In the genomic region with DNA sequence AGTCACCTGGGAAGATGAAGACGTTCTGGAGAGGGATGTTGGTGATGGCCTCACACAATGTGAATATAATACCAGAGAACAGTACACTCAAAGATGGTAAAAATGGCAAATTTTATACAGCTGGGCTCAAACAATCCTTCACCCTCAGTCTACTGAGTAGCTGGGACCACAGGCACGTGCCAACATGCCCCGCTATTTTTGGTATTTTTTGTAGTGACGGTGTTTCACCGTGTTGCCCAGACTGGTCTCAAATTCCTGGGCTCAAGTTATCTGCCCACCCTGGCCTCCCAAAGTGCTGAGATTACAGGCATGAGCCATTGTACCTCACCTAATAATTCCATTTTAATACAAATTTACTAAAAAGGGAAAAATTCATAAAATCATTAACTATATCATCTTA, we compare ENCODE assay signal across 30 cellular contexts.
"Had no signal": no experiment of that assay in that cellular context is flagged by ENCODE, and none has a peak within 500 bp of the region (broad histone marks: within the 10 kb centered on the region; RNA-seq: fewer than 3 reads in every experiment).

No MANE protein-coding gene starts in this region.

- H3K4me1 ChIP-seq: ascending aorta had no signal

- ATAC-seq: activated CD4-positive, alpha-beta T cell treated with anti-CD3 and anti-CD28 coated beads for 36 hours; activated CD4-positive, CD25-positive, alpha-beta regulatory T cell treated with anti-CD3 and anti-CD28 coated beads, Interleukin-2, amount 50 U/mL, for 24 hours; activated CD8-positive, alpha-beta memory T cell treated with anti-CD3 and anti-CD28 coated beads, Interleukin-2, amount 10 ng/mL, durations not matched to agents 7 days and 5 days; activated CD8-positive, alpha-beta T cell treated with anti-CD3 and anti-CD28 coated beads, Interleukin-2, amount 10 ng/mL, durations not matched to agents 7 days and 5 days; activated naive CD8-positive, alpha-beta T cell treated with anti-CD3 and anti-CD28 coated beads, Interleukin-2, amount 50 U/mL, for 24 hours had no signal

- H3K36me3 ChIP-seq: ascending aorta had no signal

- H3K27me3 ChIP-seq: ascending aorta had no signal

- DNase-seq: activated CD4-positive, alpha-beta memory T cell treated with anti-CD3 and anti-CD28 coated beads, Interleukin-2, amount 10 ng/mL, durations not matched to agents 7 days and 5 days; activated CD4-positive, alpha-beta T cell treated with anti-CD3 and anti-CD28 coated beads for 1 hour; activated CD4-positive, alpha-beta T cell treated with anti-CD3 and anti-CD28 coated beads for 36 hours; activated CD4-positive, alpha-beta T cell treated with anti-CD3 and anti-CD28 coated beads for 48 hours; activated CD4-positive, alpha-beta T cell treated with anti-CD3 and anti-CD28 coated beads, Interleukin-2, amount 10 ng/mL, durations not matched to agents 7 days and 5 days; activated CD4-positive, alpha-beta T cell treated with anti-CD3 and anti-CD28 coated beads, Interleukin-2, amount 50 U/mL, for 48 hours; activated CD4-positive, CD25-positive, alpha-beta regulatory T cell; activated CD8-positive, alpha-beta memory T cell treated with anti-CD3 and anti-CD28 coated beads for 24 hours; activated CD8-positive, alpha-beta memory T cell treated with anti-CD3 and anti-CD28 coated beads, Interleukin-2, amount 10 ng/mL, durations not matched to agents 7 days and 5 days; activated CD8-positive, alpha-beta memory T cell treated with anti-CD3 and anti-CD28 coated beads, Interleukin-2, amount 50 U/mL, for 48 hours; activated CD8-positive, alpha-beta T cell treated with anti-CD3 and anti-CD28 coated beads, Interleukin-2, amount 10 ng/mL, durations not matched to agents 7 days and 5 days; activated effector memory CD4-positive, alpha-beta T cell treated with Interleukin-2 at 50 U/mL for 16 hours; activated gamma-delta T cell; activated naive CD4-positive, alpha-beta T cell treated with anti-CD3 and anti-CD28 coated beads, Interleukin-2, amount 10 ng/mL, durations not matched to agents 7 days and 5 days; activated naive CD4-positive, alpha-beta T cell treated with Interleukin-2 at 50 U/mL for 16 hours; activated naive CD8-positive, alpha-beta T cell treated with anti-CD3 and anti-CD28 coated beads, Interleukin-2, amount 10 ng/mL, durations not matched to agents 7 days and 5 days; activated naive CD8-positive, alpha-beta T cell treated with anti-CD3 and anti-CD28 coated beads, Interleukin-2, amount 50 U/mL, for 24 hours; activated T-cell treated with anti-CD3 and anti-CD28 coated beads, Interleukin-2, amount 50 U/mL, for 24 hours; activated T-cell treated with anti-CD3 and anti-CD28 coated beads, Interleukin-2, amount 50 U/mL, for 48 hours; amygdala; anterior cingulate cortex; central memory CD4-positive, alpha-beta T cell; SW 1271; T-helper 1 cell; T-helper 2 cell; T-helper 9 cell had no signal

- H3K4me3 ChIP-seq: ascending aorta had no signal

- FAIRE-seq: TTC549 had no signal

- H3K27ac ChIP-seq: ascending aorta, VCaP had no signal

- H3K9me3 ChIP-seq: ascending aorta had no signal
